Comparison of ENCODE assay signal across 17 cellular contexts in genomic region chr5:13251623-13252367, GRCh38.
A peak's percentile ranks its signal among the peaks of the same experiment; 100 is the strongest.
DNase-seq lines count a peak whose midpoint lies in the region; ATAC-seq and TF ChIP-seq lines count a peak whose summit lies in the region.
"Had no signal": no experiment of that assay in that cellular context is flagged by ENCODE, and none has a peak within 500 bp of the region (broad histone marks: within the 10 kb centered on the region; RNA-seq: fewer than 3 reads in every experiment).

No MANE protein-coding gene starts in this region.

- no peak overlapping the region for H3K27ac Mint-ChIP-seq in activated CD4-positive, alpha-beta T cell treated with anti-CD3 and anti-CD28 coated beads for 36 hours
- H3K27ac Mint-ChIP-seq: activated T-cell treated with anti-CD3 and anti-CD28 coated beads, Interleukin-2, amount 50 U/mL, for 72 hours had no signal

- no peak overlapping the region for H3K4me2 ChIP-seq in hepatocyte
- H3K4me2 ChIP-seq: KMS-11 had no signal

- no peaks in the 10 kb centered on the region for H3K36me3 ChIP-seq in hepatocyte (replicated peaks; ENCODE audit: insufficient read depth, low read depth)
- H3K36me3 ChIP-seq: ovary, thoracic aorta had no signal

- TF ChIP-seq CTCF in hepatocyte (IDR thresholded peaks at IDR 0.05; ENCODE audit: poor library complexity), result no peak

- H3K9me3 ChIP-seq in hepatocyte (ENCODE audit: low read depth), result no peaks in the 10 kb centered on the region
- H3K9me3 ChIP-seq: ovary, thoracic aorta had no signal

- H3K4me1 ChIP-seq in hepatocyte (ENCODE audit: insufficient read depth), result no peaks in the 10 kb centered on the region

- 65% methylated on average over 7 of the region's 7 CpGs for WGBS in hepatocyte (ENCODE audit: low lambda C conversion rate, missing lambda C conversion rate)

- no peak overlapping the region for H2AFZ ChIP-seq in hepatocyte

- H3K36me3 Mint-ChIP-seq in activated CD4-positive, alpha-beta T cell treated with anti-CD3 and anti-CD28 coated beads for 36 hours (ENCODE audit: low read depth), result no peaks in the 10 kb centered on the region

- no peak overlapping the region for H3K27ac ChIP-seq in hepatocyte
- H3K27ac ChIP-seq: KMS-11, ovary, thoracic aorta had no signal

- intact Hi-C loops in activated CD4-positive, alpha-beta T cell treated with anti-CD3 and anti-CD28 coated beads for 36 hours (cut with DNase I, micrococcal nuclease), result no loop called here

- peaks cover 13% of the 10 kb centered on the region for H3K9me3 Mint-ChIP-seq in activated CD4-positive, alpha-beta T cell treated with anti-CD3 and anti-CD28 coated beads for 36 hours (ENCODE audit: low read depth)

- POLR2A ChIA-PET in activated CD4-positive, alpha-beta T cell treated with anti-CD3 and anti-CD28 coated beads for 36 hours (lab: Charles Lee), result no interaction called here

- no peaks in the 10 kb centered on the region for H3K79me2 ChIP-seq in hepatocyte

- no peak overlapping the region for H3K4me3 Mint-ChIP-seq in activated CD4-positive, alpha-beta T cell treated with anti-CD3 and anti-CD28 coated beads for 36 hours
- H3K4me3 Mint-ChIP-seq: activated T-cell treated with anti-CD3 and anti-CD28 coated beads, Interleukin-2, amount 50 U/mL, for 72 hours had no signal

- CTCF ChIA-PET in activated CD4-positive, alpha-beta T cell treated with anti-CD3 and anti-CD28 coated beads for 36 hours (lab: Charles Lee), result no interaction called here

- no peak overlapping the region for H3K4me3 ChIP-seq in hepatocyte
- H3K4me3 ChIP-seq: ovary, thoracic aorta had no signal

- H3K27me3 Mint-ChIP-seq in activated CD4-positive, alpha-beta T cell treated with anti-CD3 and anti-CD28 coated beads for 36 hours, result no peaks in the 10 kb centered on the region

- no peaks in the 10 kb centered on the region for H4K20me1 ChIP-seq in hepatocyte (ENCODE audit: insufficient read depth, poor library complexity, severe bottlenecking)

- H3K27me3 ChIP-seq in hepatocyte, result no peaks in the 10 kb centered on the region
- H3K27me3 ChIP-seq: ovary had no signal

- no peak for ATAC-seq in activated CD4-positive, alpha-beta T cell treated with anti-CD3 and anti-CD28 coated beads for 36 hours
- no peak for ATAC-seq in GM18498 (IDR thresholded peaks at IDR 0.05; ENCODE audit: unreplicated experiment)
- ATAC-seq: activated T-cell treated with anti-CD3 and anti-CD28 coated beads, Interleukin-2, amount 50 U/mL, for 72 hours had no signal

- peak; percentile 53 for DNase-seq in A172 (ENCODE audit: low spot score)
- DNase-seq in HS-5 (ENCODE audit: low read depth), result peak; percentile 86
- peak; percentile 87 for DNase-seq in RPMI7951 (ENCODE audit: low read depth)
- peak; percentile 16 for DNase-seq in hepatocyte (ENCODE audit: low spot score)
- no peak for DNase-seq in middle frontal gyrus (ENCODE audit: extremely low spot score, low spot score)
- DNase-seq in NCI-H524 treated with DMSO at 0.1 percent for 48 hours (lab: John Stamatoyannopoulos, UW), result no peak
- DNase-seq in activated CD4-positive, alpha-beta T cell treated with anti-CD3 and anti-CD28 coated beads for 36 hours, result no peak
- DNase-seq: activated CD4-positive, alpha-beta T cell treated with anti-CD3 and anti-CD28 coated beads for 48 hours; activated T-cell treated with anti-CD3 and anti-CD28 coated beads, Interleukin-2, amount 50 U/mL, for 72 hours; DMS 273 treated with DMSO at 0.1 percent for 48 hours; midbrain; NCI-H2107; ovary; T-helper 1 cell had no signal

- H3K9me2 ChIP-seq in hepatocyte (replicated peaks; ENCODE audit: insufficient read depth), result no peaks in the 10 kb centered on the region

- no peaks in the 10 kb centered on the region for H3K4me1 Mint-ChIP-seq in activated CD4-positive, alpha-beta T cell treated with anti-CD3 and anti-CD28 coated beads for 36 hours

Comparison
In these comparisons a context has a peak if more than half of its experiments do, and no peak if none do; other contexts are left out.
1. DNase-seq: peak in A172 (single experiment), HS-5 (single experiment), RPMI7951 (single experiment) and hepatocyte (single experiment); none in middle frontal gyrus (single experiment), NCI-H524 treated with DMSO at 0.1 percent for 48 hours (single experiment) and activated CD4-positive, alpha-beta T cell treated with anti-CD3 and anti-CD28 coated beads for 36 hours (single experiment).